ENCODE assay signal across 8 cellular contexts in genomic region chr1:33298623-33299277, GRCh38. TPM values are rescaled to one million over a fixed set of nuclear protein-coding genes. Genes with fewer than 3 reads are reported as not detected.
DNase-seq lines count a peak whose midpoint lies in the region; FAIRE-seq and TF ChIP-seq lines count a peak whose summit lies in the region.

No MANE protein-coding gene starts in this region.

- H3K4ac ChIP-seq in H1 (replicated peaks; ENCODE audit: insufficient read length, low read depth, low read length) (no peak overlapping the region), mesendoderm (ENCODE audit: low read depth, low read length) (no peak overlapping the region)

- H2BK20ac ChIP-seq in H1 (ENCODE audit: low read length): no peak overlapping the region

- TF ChIP-seq POLR2A in H1 (IDR thresholded peaks at IDR 0.05; ENCODE audit: control extremely low read depth in 1 of 2, low read depth in 2 of 2, low read length in 2 of 2): no peak

- peak; percentile 58 for FAIRE-seq in H1 (lab: Jason Lieb, UNC)

- peak overlapping the region; percentile 10 for H4K91ac ChIP-seq in H1 (replicated peaks; ENCODE audit: insufficient read length, low read length)

- H2BK5ac ChIP-seq in H1 (ENCODE audit: low read depth, low read length): no peak overlapping the region
- H2BK5ac ChIP-seq in mesendoderm (ENCODE audit: low read length): no peak overlapping the region

- no peak overlapping the region for H2AFZ ChIP-seq in H1 (ENCODE audit: low read length)

- H3K79me2 ChIP-seq in H1 (ENCODE audit: control insufficient read depth in 1 of 2, insufficient read depth in 2 of 2, low read length in 2 of 2) (no peaks in the 10 kb centered on the region), mesendoderm (ENCODE audit: control insufficient read depth, insufficient read depth, low read length) (no peaks in the 10 kb centered on the region)

- H3K4me2 ChIP-seq in H1 (ENCODE audit: insufficient read depth in 1 of 2, low read depth in 2 of 2, low read length in 2 of 2) (no peak overlapping the region), mesendoderm (ENCODE audit: low read length) (no peak overlapping the region)

- TF ChIP-seq CTCF in BJ (IDR thresholded peaks at IDR 0.05; ENCODE audit: insufficient read depth, low read depth, low read length) (peak; percentile 88), H1 (IDR thresholded peaks at IDR 0.05; ENCODE audit: control extremely low read depth in 1 of 3, insufficient read depth in 1 of 3, low read depth in 1 of 3, low read length in 3 of 3) (peak; percentile 80 to 94 (median 86))

- no peaks in the 10 kb centered on the region for H3K27me3 Mint-ChIP-seq in activated CD4-positive, alpha-beta memory T cell treated with anti-CD3 and anti-CD28 coated beads, Interleukin-2, amount 10 ng/mL, durations not matched to agents 7 days and 5 days

- H3K27me3 ChIP-seq in BJ (ENCODE audit: control insufficient read depth, insufficient read depth, low read length) (no peaks in the 10 kb centered on the region), H7 (ENCODE audit: control insufficient read depth, insufficient read depth, low read length) (no peaks in the 10 kb centered on the region), H1 (replicated peaks in 1 of 4; ENCODE audit: control insufficient read depth in 3 of 4, extremely low read depth in 1 of 4, insufficient read depth in 3 of 4, low read length in 3 of 4) (0 out of 7 replicates have a peak, but pooled peaks cover 0 to 4% (median 0%) of the 10 kb centered on the region in 4 experiments), mesendoderm (ENCODE audit: insufficient read depth, low read length, poor library complexity) (no peaks in the 10 kb centered on the region)

- peaks cover 2 to 8% of the 10 kb centered on the region in 2 experiments for H4K20me1 ChIP-seq in H1 (replicated peaks in 1 of 2; ENCODE audit: control insufficient read depth in 1 of 2, insufficient read depth in 2 of 2, low read length in 2 of 2)

- H3K23me2 ChIP-seq in H1 (ENCODE audit: low read depth, low read length): no peaks in the 10 kb centered on the region

- H3K27ac ChIP-seq in H1 (ENCODE audit: low read depth, low read length): no peak overlapping the region
- no peak overlapping the region for H3K27ac ChIP-seq in mesendoderm (ENCODE audit: low read depth, low read length)

- H3K4me1 Mint-ChIP-seq in activated CD4-positive, alpha-beta memory T cell treated with anti-CD3 and anti-CD28 coated beads, Interleukin-2, amount 10 ng/mL, durations not matched to agents 7 days and 5 days: peaks cover 41% of the 10 kb centered on the region

- H3K36me3 ChIP-seq in BJ (ENCODE audit: control insufficient read depth, insufficient read depth, low read length) (peaks cover 18% of the 10 kb centered on the region), H7 (replicated peaks; ENCODE audit: control insufficient read depth, insufficient read depth, low read length) (peaks cover 3% of the 10 kb centered on the region), H1 (ENCODE audit: control insufficient read depth in 2 of 4, insufficient read depth in 4 of 4, low read length in 3 of 4) (peaks cover 0 to 12% (median 5%) of the 10 kb centered on the region in 4 experiments; a peak in 7 of 8 replicates), mesendoderm (ENCODE audit: control insufficient read depth, insufficient read depth, low read length) (peaks cover 4% of the 10 kb centered on the region)

- no peak overlapping the region for H4K5ac ChIP-seq in H1 (ENCODE audit: insufficient read length, low read depth, low read length)
- no peak overlapping the region for H4K5ac ChIP-seq in mesendoderm (ENCODE audit: low read length)

- H3K79me1 ChIP-seq in H1 (ENCODE audit: low read depth, low read length): no peaks in the 10 kb centered on the region
- no peaks in the 10 kb centered on the region for H3K79me1 ChIP-seq in mesendoderm (ENCODE audit: low read length)

- no peak for DNase-seq in BJ (ENCODE audit: low read depth)
- DNase-seq in H7: peak; percentile 93
- peak; percentile 56 for DNase-seq in NCI-H69 (lab: John Stamatoyannopoulos, UW)
- peak; percentile 66 for DNase-seq in activated CD4-positive, alpha-beta memory T cell treated with anti-CD3 and anti-CD28 coated beads, Interleukin-2, amount 10 ng/mL, durations not matched to agents 7 days and 5 days
- peak; percentile 38 to 91 for DNase-seq in H1 (ENCODE audit: low read depth in 1 of 2, low spot score in 2 of 2)
- DNase-seq in mesendoderm: peak; percentile 83
- peak; percentile 3 to 24 for DNase-seq in stimulated activated CD8-positive, alpha-beta memory T cell treated with anti-CD3 and anti-CD28 coated beads, Interleukin-7, amount 100 ng/mL, for 4 hours (ENCODE audit: low read depth in 2 of 2)
- DNase-seq in middle frontal gyrus (ENCODE audit: extremely low spot score, low spot score): no peak

- H3K36me3 Mint-ChIP-seq in activated CD4-positive, alpha-beta memory T cell treated with anti-CD3 and anti-CD28 coated beads, Interleukin-2, amount 10 ng/mL, durations not matched to agents 7 days and 5 days (ENCODE audit: low read depth): peaks cover 16% of the 10 kb centered on the region

- no peak overlapping the region for H3K14ac ChIP-seq in H1 (ENCODE audit: insufficient read length)

- H3K18ac ChIP-seq in H1 (ENCODE audit: extremely low read depth, low read length): no peak overlapping the region
- no peak overlapping the region for H3K18ac ChIP-seq in mesendoderm (ENCODE audit: low read length)

- TF ChIP-seq RAD21 in H1 (IDR thresholded peaks at IDR 0.05 in 1 of 2, conservative IDR thresholded peaks at IDR 0.05 in 1 of 2; ENCODE audit: low read depth in 2 of 2, low read length in 2 of 2): peak; percentile 69 to 79

- H3K23ac ChIP-seq in H1 (ENCODE audit: insufficient read length) (no peak overlapping the region), mesendoderm (ENCODE audit: low read length) (no peak overlapping the region)

- CTCF ChIA-PET in BJ (lab: Yijun Ruan, JAX) (interaction anchor here (0.7 to 8.3 kb wide), 14 partner anchors 10 to 171 kb away, joined by 3 to 203 read pairs (median 5); no protein-coding TSS in a partner anchor), H1 (lab: Charles Lee; ENCODE audit: partially characterized antibody) (interaction anchor here (0.5 to 7.8 kb wide), 49 partner anchors 8 to 314 kb away, joined by 3 to 180 read pairs (median 4); partner anchors contain the start of genes A3GALT2 and ZSCAN20)
- CTCF ChIA-PET in activated CD4-positive, alpha-beta memory T cell treated with anti-CD3 and anti-CD28 coated beads, Interleukin-2, amount 10 ng/mL, durations not matched to agents 7 days and 5 days (lab: Charles Lee): interaction anchor here (0.6 to 5.8 kb wide), 12 partner anchors 10 to 314 kb away, joined by 3 to 83 read pairs (median 4); partner anchors contain the start of gene ZSCAN20

- no peak overlapping the region for H3K4me3 Mint-ChIP-seq in activated CD4-positive, alpha-beta memory T cell treated with anti-CD3 and anti-CD28 coated beads, Interleukin-2, amount 10 ng/mL, durations not matched to agents 7 days and 5 days

- H2AK5ac ChIP-seq in H1 (ENCODE audit: low read depth, low read length) (no peak overlapping the region), mesendoderm (ENCODE audit: low read length) (no peak overlapping the region)

- no peak overlapping the region for H3K27ac Mint-ChIP-seq in activated CD4-positive, alpha-beta memory T cell treated with anti-CD3 and anti-CD28 coated beads, Interleukin-2, amount 10 ng/mL, durations not matched to agents 7 days and 5 days

- H2BK12ac ChIP-seq in H1 (ENCODE audit: low read depth, low read length): no peak overlapping the region

- H4K8ac ChIP-seq in H1 (ENCODE audit: extremely low read depth, insufficient read depth, low read length): peak overlapping the region; percentile 35; the same call in 1 of the 2 replicates
- H4K8ac ChIP-seq in mesendoderm (ENCODE audit: low read depth, low read length): no peak overlapping the region

- H3K9me3 Mint-ChIP-seq in activated CD4-positive, alpha-beta memory T cell treated with anti-CD3 and anti-CD28 coated beads, Interleukin-2, amount 10 ng/mL, durations not matched to agents 7 days and 5 days: peaks cover 2% of the 10 kb centered on the region

- H2BK120ac ChIP-seq in H1 (replicated peaks; ENCODE audit: low read depth, low read length) (no peak overlapping the region), mesendoderm (ENCODE audit: low read depth, low read length) (no peak overlapping the region)

- H3K4me1 ChIP-seq in H1 (replicated peaks in 1 of 4; ENCODE audit: control insufficient read depth in 3 of 4, insufficient read depth in 4 of 4, low read length in 3 of 4): peaks cover 0 to 8% (median 0%) of the 10 kb centered on the region in 4 experiments; a peak in 3 of 7 replicates
- H3K4me1 ChIP-seq in mesendoderm (ENCODE audit: control insufficient read depth, low read depth, low read length): no peaks in the 10 kb centered on the region

- POLR2A ChIA-PET in BJ (lab: Charles Lee): interaction anchor here (0.5 kb wide), 1 partner anchor 68 kb away, joined by 8 read pairs; no protein-coding TSS in a partner anchor
- POLR2A ChIA-PET in activated CD4-positive, alpha-beta memory T cell treated with anti-CD3 and anti-CD28 coated beads, Interleukin-2, amount 10 ng/mL, durations not matched to agents 7 days and 5 days (lab: Charles Lee): no interaction called here
- POLR2A ChIA-PET in H1 (lab: Charles Lee; ENCODE audit: partially characterized antibody): interaction anchor here (0.6 kb wide), 1 partner anchor 160 kb away, joined by 3 read pairs; no protein-coding TSS in a partner anchor

- no peak for TF ChIP-seq EP300 in H1 (IDR thresholded peaks at IDR 0.05; ENCODE audit: borderline replicate concordance in 1 of 2, low read depth in 2 of 2, low read length in 2 of 2)

- H2BK15ac ChIP-seq in H1 (ENCODE audit: low read length) (no peak overlapping the region), mesendoderm (replicated peaks; ENCODE audit: low read depth) (no peak overlapping the region)

- WGBS in H1 (ENCODE audit: extremely low coverage in 1 of 2, insufficient coverage in 1 of 2, insufficient read length in 1 of 2, insufficient replicate concordance in 2 of 2, low coverage in 1 of 2, low lambda C conversion rate in 2 of 2, missing lambda C conversion rate in 1 of 2), 2 experiments: 75% methylated on average over 18 of the region's 18 CpGs; no CpG with 5 or more reads in 1 of the 2 experiments
- no CpG with 5 or more reads among the region's 18 CpGs for WGBS in mesendoderm (ENCODE audit: extremely low coverage, insufficient coverage, low lambda C conversion rate)

- H3K4me3 ChIP-seq in BJ (ENCODE audit: low read depth, low read length) (no peak overlapping the region), H7 (ENCODE audit: insufficient read depth, low read depth, low read length) (no peak overlapping the region), H1 (ENCODE audit: extremely low read depth in 1 of 4, insufficient read depth in 2 of 4, low read depth in 3 of 4, low read length in 4 of 4) (no peak overlapping the region), mesendoderm (ENCODE audit: low read length) (no peak overlapping the region)

- H3K9ac ChIP-seq in H1 (replicated peaks in 1 of 4; ENCODE audit: extremely low read depth in 1 of 4, low read depth in 3 of 4, low read length in 3 of 4) (no peak overlapping the region), mesendoderm (ENCODE audit: low read length) (no peak overlapping the region)

- no peaks in the 10 kb centered on the region for H3K9me3 ChIP-seq in H1 (ENCODE audit: insufficient read depth in 2 of 2, low read depth in 1 of 2, low read length in 1 of 2)

- H3K56ac ChIP-seq in H1 (replicated peaks; ENCODE audit: insufficient read length, low read depth, low read length) (no peak overlapping the region), mesendoderm (ENCODE audit: low read length) (no peak overlapping the region)

RNA-seq across cellular contexts. Expression of gene A3GALT2, which starts 22.1 kb away (rescaled TPM):
- polyA plus RNA-seq in BJ (2011; rRNA removed) (not detected in 2 replicates), H1 (2011; rRNA removed) (not detected in 2 replicates)
- polyA minus RNA-seq in BJ (2011; rRNA and poly(A)+ RNA removed): not detected in 2 replicates
- total RNA-seq in H7 (2014; rRNA removed; shearing (Covaris generic)): not detected in 2 replicates
- not detected for total RNA-seq in activated CD4-positive, alpha-beta memory T cell treated with anti-CD3 and anti-CD28 coated beads, Interleukin-2, amount 10 ng/mL, durations not matched to agents 7 days and 5 days
- total RNA-seq in H1 (2021; fragmentation: NEBNext Ultra II Directional; extraction: Animal tissue kit (Norgen Biotek cat#: 25700)): not detected in 2 replicates
- polyA plus RNA-seq in H1 (2011; cell fraction: cytosol; rRNA removed): not detected
- not detected for polyA plus RNA-seq in H1 (2011; cell fraction: nucleus; rRNA removed)
- polyA plus RNA-seq in H1 (2012, experiment 1 of 2): not detected in 4 replicates
- polyA plus RNA-seq in H1 (2012, experiment 2 of 2): not detected
- polyA plus RNA-seq in H1 (2013, experiment 1 of 2): not detected
- polyA plus RNA-seq in H1 (2013, experiment 2 of 2): not detected
- polyA minus RNA-seq in H1 (2011; rRNA and poly(A)+ RNA removed): not detected in 2 replicates
- polyA minus RNA-seq in H1 (2011; cell fraction: cytosol; rRNA and poly(A)+ RNA removed): not detected
- polyA minus RNA-seq in H1 (2011; cell fraction: nucleus; rRNA and poly(A)+ RNA removed): not detected
- polyA plus RNA-seq in mesendoderm (2013, experiment 1 of 2): not detected
- not detected for polyA plus RNA-seq in mesendoderm (2013, experiment 2 of 2)

RNA-seq across cellular contexts. Expression of gene ZNF362, which starts 42.5 kb away (rescaled TPM):
- polyA plus RNA-seq in BJ (2011; rRNA removed) (9.1 and 14.4 TPM in 2 replicates), H1 (2011; rRNA removed) (24.2 and 40.4 TPM in 2 replicates)
- polyA minus RNA-seq in BJ (2011; rRNA and poly(A)+ RNA removed): 23.3 and 23.6 TPM in 2 replicates
- total RNA-seq in H7 (2014; rRNA removed; shearing (Covaris generic)): 26.4 and 31.7 TPM in 2 replicates
- 10 to 100 TPM; 18.1 to 18.7 TPM for total RNA-seq in activated CD4-positive, alpha-beta memory T cell treated with anti-CD3 and anti-CD28 coated beads, Interleukin-2, amount 10 ng/mL, durations not matched to agents 7 days and 5 days
- 27.8 and 30.0 TPM in 2 replicates for total RNA-seq in H1 (2021; fragmentation: NEBNext Ultra II Directional; extraction: Animal tissue kit (Norgen Biotek cat#: 25700))
- polyA plus RNA-seq in H1 (2011; cell fraction: cytosol; rRNA removed): 16.1 TPM
- polyA plus RNA-seq in H1 (2011; cell fraction: nucleus; rRNA removed): 24.6 TPM
- 15.4 to 21.7 TPM (median 18.6 TPM) in 4 replicates for polyA plus RNA-seq in H1 (2012, experiment 1 of 2)
- polyA plus RNA-seq in H1 (2012, experiment 2 of 2): 16.3 TPM
- 20.9 TPM for polyA plus RNA-seq in H1 (2013, experiment 1 of 2)
- 20.1 TPM for polyA plus RNA-seq in H1 (2013, experiment 2 of 2)
- polyA minus RNA-seq in H1 (2011; rRNA and poly(A)+ RNA removed): 14.9 and 19.7 TPM in 2 replicates
- polyA minus RNA-seq in H1 (2011; cell fraction: cytosol; rRNA and poly(A)+ RNA removed): 17.6 TPM
- 17.4 TPM for polyA minus RNA-seq in H1 (2011; cell fraction: nucleus; rRNA and poly(A)+ RNA removed)
- 25.3 TPM for polyA plus RNA-seq in mesendoderm (2013, experiment 1 of 2)
- 25.7 TPM for polyA plus RNA-seq in mesendoderm (2013, experiment 2 of 2)

Comparison
In these comparisons a context has a peak if more than half of its experiments do, and no peak if none do; other contexts are left out.
1. DNase-seq: peak in H7 (single experiment), NCI-H69 (single experiment), activated CD4-positive, alpha-beta memory T cell treated with anti-CD3 and anti-CD28 coated beads, Interleukin-2, amount 10 ng/mL, durations not matched to agents 7 days and 5 days (single experiment), H1 (2 of 2), mesendoderm (single experiment) and stimulated activated CD8-positive, alpha-beta memory T cell treated with anti-CD3 and anti-CD28 coated beads, Interleukin-7, amount 100 ng/mL, for 4 hours (2 of 2); none in BJ (single experiment) and middle frontal gyrus (single experiment).